Comparison of ENCODE assay signal across 8 cellular contexts in the genomic region with DNA sequence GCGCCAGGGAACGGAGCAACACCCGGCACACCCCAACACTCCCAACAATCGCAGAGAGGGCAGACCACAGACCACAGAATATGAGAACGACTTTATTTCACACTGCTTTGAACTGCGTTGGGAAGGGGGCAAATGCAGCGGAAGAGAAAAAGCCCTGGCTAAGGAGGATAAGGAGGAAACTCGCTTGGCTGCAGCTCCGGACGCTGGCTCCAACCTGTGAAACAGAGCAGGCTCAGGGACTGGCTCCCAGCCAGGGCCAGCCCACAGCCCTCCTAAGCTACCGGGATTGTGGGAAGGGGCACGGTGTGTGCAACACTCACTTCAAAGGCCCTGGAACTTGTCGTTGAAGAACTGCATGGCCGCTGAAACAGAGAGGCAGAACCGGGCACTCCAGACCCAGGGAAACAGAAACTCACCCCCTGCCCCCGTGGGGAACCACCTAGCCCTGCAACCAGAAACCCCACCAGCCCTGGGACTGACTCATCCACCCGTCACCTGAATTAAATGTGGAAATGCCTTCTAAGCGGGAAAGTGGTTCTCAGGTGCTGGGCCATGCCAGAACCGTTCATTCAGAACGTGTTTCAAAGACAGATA. TPM values are rescaled to one million over a fixed set of nuclear protein-coding genes. Genes with fewer than 3 reads are reported as not detected.
"Had no signal": no experiment of that assay in that cellular context is flagged by ENCODE, and none has a peak within 500 bp of the region (broad histone marks: within the 10 kb centered on the region; RNA-seq: fewer than 3 reads in every experiment).

No MANE protein-coding gene starts in this region.

RNA-seq across cellular contexts. Expression of a gene that starts 2.4 kb away (rescaled TPM):
- total RNA-seq: LHCN-M2, MCF 10A, NCI-H460, OCI-LY7, Peyer's patch, Right ventricle myocardium superior, RPMI7951, SJSA1 had no signal

RNA-seq across cellular contexts. Expression of a gene that starts 42.7 kb away (rescaled TPM):
- total RNA-seq: LHCN-M2, MCF 10A, NCI-H460, OCI-LY7, Peyer's patch, Right ventricle myocardium superior, RPMI7951, SJSA1 had no signal
